In the genomic region with DNA sequence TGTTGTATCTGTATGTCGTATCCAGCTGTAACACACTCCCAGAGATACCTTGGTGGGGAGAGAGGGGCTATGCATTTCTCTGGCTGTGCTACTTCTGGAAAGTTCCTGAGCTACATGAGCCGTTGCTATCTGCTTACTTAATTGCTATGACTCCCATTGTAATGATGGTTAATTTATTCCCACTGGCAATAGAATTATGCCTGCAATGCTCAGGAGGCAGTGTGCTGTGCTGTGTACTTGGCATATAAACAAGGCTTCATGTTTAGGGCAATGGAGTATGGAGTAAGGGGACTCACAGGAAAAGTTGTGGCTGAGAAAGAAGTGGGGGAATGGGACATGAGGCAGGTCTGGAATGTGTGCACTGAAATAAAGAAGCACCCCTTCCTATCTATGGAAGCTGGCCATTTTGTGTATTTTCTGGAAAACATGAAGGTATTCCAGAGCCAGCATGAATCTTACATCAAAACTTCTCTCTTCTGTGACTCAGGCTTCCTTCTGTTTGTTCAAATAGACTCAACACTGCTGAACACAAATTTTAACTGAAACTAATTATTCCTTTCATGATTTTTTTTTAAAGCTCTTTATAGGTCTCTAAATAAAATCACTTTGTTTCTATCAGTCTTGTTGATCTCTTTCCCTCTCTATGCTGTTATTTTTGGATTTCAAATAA, we compare ENCODE assay signal across 11 cellular contexts. TPM values are rescaled to one million over a fixed set of nuclear protein-coding genes. Genes with fewer than 3 reads are reported as not detected.
DNase-seq lines count a peak whose midpoint lies in the region; ATAC-seq, FAIRE-seq and TF ChIP-seq lines count a peak whose summit lies in the region.
"Had no signal": no experiment of that assay in that cellular context is flagged by ENCODE, and none has a peak within 500 bp of the region (broad histone marks: within the 10 kb centered on the region; RNA-seq: fewer than 3 reads in every experiment).

No MANE protein-coding gene starts in this region.

- H3K79me2 ChIP-seq in mammary epithelial cell (ENCODE audit: insufficient read depth, low read length), result peaks cover 90% of the 10 kb centered on the region

- no peak overlapping the region; the same call in 1 of the 2 replicates for H3K23ac ChIP-seq in IMR-90 (ENCODE audit: low read depth, low read length)

- H3K9ac ChIP-seq in IMR-90 (ENCODE audit: low read depth, low read length), result peak overlapping the region; percentile 3; the same call in 1 of the 2 replicates
- H3K9ac ChIP-seq in mammary epithelial cell (ENCODE audit: insufficient read depth, low read length), result no peak overlapping the region
- no peak overlapping the region for H3K9ac ChIP-seq in endodermal cell (ENCODE audit: extremely low read depth, low read length, poor library complexity, severe bottlenecking)

- peaks cover 36% of the 10 kb centered on the region for H3K4me1 ChIP-seq in IMR-90 (ENCODE audit: control insufficient read depth, insufficient read depth, low read length)
- H3K4me1 ChIP-seq in mammary epithelial cell (ENCODE audit: insufficient read depth, low read length), result peaks cover 39% of the 10 kb centered on the region
- no peaks in the 10 kb centered on the region for H3K4me1 ChIP-seq in endodermal cell (ENCODE audit: control insufficient read depth, insufficient read depth, low read length)

- H3K4me3 Mint-ChIP-seq in nephron, result no peak overlapping the region
- no peak overlapping the region for H3K4me3 Mint-ChIP-seq in endodermal cell

- H4K8ac ChIP-seq in IMR-90 (ENCODE audit: low read depth in 2 of 2, low read length in 2 of 2), result peak overlapping the region in 1 of 2 experiments; percentile 25; a peak in 3 of 4 replicates

- no peak overlapping the region for H2AFZ ChIP-seq in IMR-90 (replicated peaks; ENCODE audit: low read length, poor library complexity)
- H2AFZ ChIP-seq in mammary epithelial cell (ENCODE audit: low read depth, low read length), result no peak overlapping the region

- peak overlapping the region; percentile 1; the same call in 1 of the 2 replicates for H2BK120ac ChIP-seq in IMR-90 (ENCODE audit: low read depth, low read length)

- H3K27ac Mint-ChIP-seq in nephron, result peak overlapping the region in 2 of 3 experiments; percentile 43 to 63
- no peak overlapping the region for H3K27ac Mint-ChIP-seq in endodermal cell

- TF ChIP-seq CTCF in IMR-90 (conservative IDR thresholded peaks at IDR 0.05; ENCODE audit: low read depth, low read length) (no peak), mammary epithelial cell (conservative IDR thresholded peaks at IDR 0.05 in 1 of 2, IDR thresholded peaks at IDR 0.05 in 1 of 2; ENCODE audit: extremely low read depth in 1 of 2, insufficient read depth in 1 of 2, low read depth in 1 of 2, low read length in 2 of 2) (no peak), nephron (IDR thresholded peaks at IDR 0.05; ENCODE audit: unreplicated experiment in 3 of 3) (no peak), endodermal cell (conservative IDR thresholded peaks at IDR 0.05) (no peak), D721Med (IDR thresholded peaks at IDR 0.05; ENCODE audit: insufficient read depth, missing control alignments) (no peak)

- H3K36me3 Mint-ChIP-seq in nephron (ENCODE audit: low read depth), result no peaks in the 10 kb centered on the region
- no peaks in the 10 kb centered on the region for H3K36me3 Mint-ChIP-seq in endodermal cell (ENCODE audit: low read depth)

- no peak overlapping the region for H2AK9ac ChIP-seq in IMR-90 (replicated peaks; ENCODE audit: low read depth, low read length, poor library complexity)

- dilution Hi-C loops in IMR-90 (cut with HindIII; ENCODE audit: low sequenced_read_pairs, unreplicated experiment), result no loop called here
- dilution Hi-C loops in mammary epithelial cell (cut with HindIII; ENCODE audit: low sequenced_read_pairs), result loop anchor here (5.0 kb wide), 1 partner anchor 47 kb away; no protein-coding TSS in a partner anchor

- H3K27me3 Mint-ChIP-seq in nephron (ENCODE audit: low read depth) (no peaks in the 10 kb centered on the region), endodermal cell (ENCODE audit: insufficient read depth) (no peaks in the 10 kb centered on the region)

- peak overlapping the region; percentile 4; the same call in 1 of the 2 replicates for H3K14ac ChIP-seq in IMR-90 (replicated peaks; ENCODE audit: low read depth, low read length)

- in situ Hi-C loops in IMR-90 (cut with MboI; ENCODE audit: low sequenced_read_pairs) (no loop called here), mammary epithelial cell (cut with MboI; ENCODE audit: low sequenced_read_pairs in 2 of 2) (no loop called here)

- H3K36me3 ChIP-seq in IMR-90 (ENCODE audit: control insufficient read depth, insufficient read depth, low read length) (peaks cover 59% of the 10 kb centered on the region), mammary epithelial cell (ENCODE audit: insufficient read depth, low read length) (peaks cover 77% of the 10 kb centered on the region), endodermal cell (ENCODE audit: control insufficient read depth, insufficient read depth, low read length) (no peaks in the 10 kb centered on the region)

- POLR2A ChIA-PET in IMR-90 (lab: Charles Lee; ENCODE audit: unreplicated experiment), result no interaction called here

- no CpG with 5 or more reads among the region's 2 CpGs for WGBS in IMR-90 (ENCODE audit: extremely low coverage in 2 of 2, insufficient read length in 1 of 2), 2 experiments
- 80% methylated on average over 2 of the region's 2 CpGs for WGBS in mammary epithelial cell (ENCODE audit: low coverage, missing lambda C conversion rate)
- WGBS in endodermal cell (ENCODE audit: insufficient coverage in 1 of 2, insufficient read length in 1 of 2), 2 experiments, result 96 to 100% methylated on average over 1 to 2 of the region's 2 CpGs

- peak; percentile 23 for DNase-seq in AG20443 (ENCODE audit: low spot score)
- DNase-seq in IMR-90, result peak; percentile 50
- DNase-seq in mammary epithelial cell, result no peak
- DNase-seq in GM03348 (ENCODE audit: low spot score), result no peak
- no peak for DNase-seq in hepatic stellate cell (ENCODE audit: low spot score)
- DNase-seq in endodermal cell, result no peak
- DNase-seq in D721Med (ENCODE audit: insufficient read length, low spot score), result no peak
- DNase-seq: mesendoderm, NCI-H2081, Right ventricle myocardium superior had no signal

- peaks cover 30 to 73% of the 10 kb centered on the region in 2 experiments for H3K79me1 ChIP-seq in IMR-90 (ENCODE audit: low read depth in 1 of 2, low read length in 2 of 2)

- H3K9me3 Mint-ChIP-seq in nephron (no peaks in the 10 kb centered on the region), endodermal cell (no peaks in the 10 kb centered on the region)

- no TSS peak for BruUV-seq in IMR-90 (replicated peaks; lab: Mats Ljungman, UMichigan)
- BruUV-seq in mammary epithelial cell (replicated peaks; lab: Mats Ljungman, UMichigan), result no TSS peak

- no peak overlapping the region for H3K4me3 ChIP-seq in IMR-90 (ENCODE audit: insufficient read depth, low read depth, low read length)
- H3K4me3 ChIP-seq in mammary epithelial cell (replicated peaks in 1 of 3; ENCODE audit: insufficient read depth in 1 of 3, low read depth in 2 of 3, low read length in 3 of 3), result no peak overlapping the region
- no peak overlapping the region for H3K4me3 ChIP-seq in endodermal cell (ENCODE audit: low read length)

- H4K91ac ChIP-seq in IMR-90 (ENCODE audit: insufficient read depth, low read depth, low read length), result 0 out of 2 replicates have a peak overlapping the region, but pooled peaks have one; percentile 17

- CTCF ChIA-PET in IMR-90 (lab: Yijun Ruan, JAX), result no interaction called here
- CTCF ChIA-PET in mammary epithelial cell (lab: Charles Lee; ENCODE audit: low non-redundant PET), result no interaction called here

- ATAC-seq in IMR-90 (ENCODE audit: low read depth), result peak; percentile 6; the same call in 1 of the 2 replicates

- peak overlapping the region; percentile 23 for H2AK5ac ChIP-seq in IMR-90 (ENCODE audit: low read depth, low read length)

- H3K4me1 Mint-ChIP-seq in nephron, result peaks cover 52% of the 10 kb centered on the region
- H3K4me1 Mint-ChIP-seq in endodermal cell, result peaks cover 4% of the 10 kb centered on the region

- H3K9me1 ChIP-seq in IMR-90 (ENCODE audit: insufficient read depth, low read length), result peaks cover 26% of the 10 kb centered on the region

- H3K4me2 ChIP-seq in IMR-90 (ENCODE audit: low read depth, low read length) (peak overlapping the region; percentile 33), mammary epithelial cell (ENCODE audit: insufficient read depth, low read depth, low read length) (no peak overlapping the region)

- no peak overlapping the region for H3K56ac ChIP-seq in IMR-90 (ENCODE audit: extremely low read depth, insufficient read depth, low read length)

- TF ChIP-seq POLR2A in IMR-90 (IDR thresholded peaks at IDR 0.05; ENCODE audit: low read depth, low read length), result no peak

- H4K5ac ChIP-seq in IMR-90 (ENCODE audit: low read depth, low read length), result peak overlapping the region; percentile 36

- H3K27ac ChIP-seq in IMR-90 (ENCODE audit: insufficient read depth, low read length), result peak overlapping the region; percentile 69; the same call in 1 of the 2 replicates
- H3K27ac ChIP-seq in mammary epithelial cell (ENCODE audit: insufficient read depth, low read depth, low read length), result peak overlapping the region; percentile 18
- no peak overlapping the region for H3K27ac ChIP-seq in endodermal cell (ENCODE audit: low read depth, low read length)

- H3K27me3 ChIP-seq in IMR-90 (ENCODE audit: control insufficient read depth, insufficient read depth, low read length), result no peaks in the 10 kb centered on the region
- H3K27me3 ChIP-seq in mammary epithelial cell (ENCODE audit: insufficient read depth, low read length), result no peaks in the 10 kb centered on the region
- no peaks in the 10 kb centered on the region for H3K27me3 ChIP-seq in endodermal cell (ENCODE audit: control insufficient read depth, insufficient read depth, low read length, poor library complexity, severe bottlenecking)

- H3K9me3 ChIP-seq in IMR-90 (ENCODE audit: control insufficient read depth, insufficient read depth, low read length) (no peaks in the 10 kb centered on the region), mammary epithelial cell (replicated peaks; ENCODE audit: insufficient read depth, low read length) (no peaks in the 10 kb centered on the region), endodermal cell (ENCODE audit: control insufficient read depth, low read length) (no peaks in the 10 kb centered on the region)

- H3K18ac ChIP-seq in IMR-90 (ENCODE audit: low read depth, low read length), result peak overlapping the region; percentile 29; the same call in 1 of the 2 replicates

- intact Hi-C loops in IMR-90 (cut with micrococcal nuclease) (loop anchor here (5.0 kb wide), 1 partner anchor 252 kb away; no protein-coding TSS in a partner anchor), mammary epithelial cell (cut with micrococcal nuclease) (loop anchor here (5.0 kb wide), 1 partner anchor 182 kb away; no protein-coding TSS in a partner anchor)

- peak overlapping the region; percentile 70 for H2BK5ac ChIP-seq in IMR-90 (ENCODE audit: low read depth, low read length, poor library complexity, severe bottlenecking)

- H2BK15ac ChIP-seq in IMR-90 (ENCODE audit: low read depth, low read length), result peak overlapping the region; percentile 13; the same call in 1 of the 3 replicates

- peaks cover 71% of the 10 kb centered on the region for H4K20me1 ChIP-seq in IMR-90 (ENCODE audit: insufficient read depth, low read length)
- H4K20me1 ChIP-seq in mammary epithelial cell (ENCODE audit: insufficient read depth, low read length), result peaks cover 10% of the 10 kb centered on the region

- no peak for FAIRE-seq in D721Med (lab: Jason Lieb, UNC)

- H3K4ac ChIP-seq in IMR-90 (ENCODE audit: low read depth, low read length), result peak overlapping the region; percentile 33

- no peak for TF ChIP-seq RAD21 in IMR-90 (IDR thresholded peaks at IDR 0.05; ENCODE audit: low read length)

- 0 out of 2 replicates have a peak overlapping the region, but pooled peaks have one; percentile 3 for H2BK20ac ChIP-seq in IMR-90 (ENCODE audit: low read depth, low read length)

RNA-seq across cellular contexts. Expression of gene CD44, which starts 40.6 kb away (rescaled TPM):
- total RNA-seq in IMR-90 (2012; rRNA removed), result 341 and 357 TPM in 2 replicates
- 947 and 1,094 TPM in 2 replicates for polyA plus RNA-seq in IMR-90 (2012; rRNA removed)
- polyA plus RNA-seq in IMR-90 (2012; cell fraction: cytosol; rRNA removed), result 502 and 1,091 TPM in 2 replicates
- 461 and 652 TPM in 2 replicates for polyA plus RNA-seq in IMR-90 (2012; cell fraction: nucleus; rRNA removed; ENCODE audit: low replicate concordance)
- 1,000 to 10,000 TPM; 1,362 to 2,544 TPM for total RNA-seq in mammary epithelial cell
- polyA plus RNA-seq in mammary epithelial cell, result 2,091 TPM
- 2,638 TPM for polyA minus RNA-seq in mammary epithelial cell
- total RNA-seq in endodermal cell, result 1 to 10 TPM; 1.2 to 4.6 TPM
- 5.6 TPM for polyA plus RNA-seq in endodermal cell (2013, experiment 1 of 2)
- 8.0 TPM for polyA plus RNA-seq in endodermal cell (2013, experiment 2 of 2)

Comparison
In these comparisons a context has a peak if more than half of its experiments do, and no peak if none do; other contexts are left out.
1. DNase-seq: peak in AG20443 (single experiment) and IMR-90 (single experiment); none in mammary epithelial cell (single experiment), GM03348 (single experiment), hepatic stellate cell (single experiment), endodermal cell (single experiment) and D721Med (single experiment).
2. RNA of gene CD44, which starts 40.6 kb away (total RNA-seq): 1,362 to 2,544 TPM in mammary epithelial cell and 341 to 357 TPM in IMR-90; 1.2 to 4.6 TPM in endodermal cell; every median in the first group is over 10 times any median in the second.